ENCODE assay signal across 8 cellular contexts in the genomic region with DNA sequence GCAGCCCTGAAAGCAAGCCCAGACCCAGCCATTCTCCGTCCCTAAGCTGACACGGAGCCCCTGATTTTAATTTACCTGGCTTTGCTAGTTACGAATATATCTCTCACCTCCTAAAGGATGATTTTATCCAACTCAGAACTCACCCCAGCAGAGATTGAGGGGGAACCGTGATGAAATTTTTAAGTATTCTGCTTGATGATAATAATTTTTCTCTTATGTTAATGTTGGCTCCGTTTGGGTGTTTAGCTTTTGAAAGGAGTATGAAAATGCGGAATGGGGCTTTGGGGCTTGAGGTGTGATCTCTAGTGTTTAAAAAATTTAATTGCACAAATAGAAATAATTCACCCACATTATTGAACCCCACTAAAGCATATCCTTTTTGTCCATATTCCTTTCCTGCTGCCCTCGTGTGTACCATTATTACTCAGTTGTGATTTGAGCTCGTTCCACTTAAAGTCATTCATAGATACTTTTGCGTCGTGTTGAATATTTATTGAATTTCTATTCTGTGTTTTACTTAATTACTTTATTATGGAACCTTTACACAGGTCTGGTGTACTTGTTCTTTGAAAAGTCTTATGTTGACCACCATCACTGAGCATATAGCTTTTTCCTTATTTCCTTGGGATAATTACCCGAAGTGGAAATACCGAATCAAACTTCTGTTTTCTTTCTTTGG. TPM values are rescaled to one million over a fixed set of nuclear protein-coding genes. Genes with fewer than 3 reads are reported as not detected.
A peak's percentile ranks its signal among the peaks of the same experiment; 100 is the strongest.
DNase-seq lines count a peak whose midpoint lies in the region; ATAC-seq and TF ChIP-seq lines count a peak whose summit lies in the region.

No MANE protein-coding gene starts in this region.

- H3K4me2 ChIP-seq in trophoblast cell (ENCODE audit: low read length), result peak overlapping the region; percentile 78

- peak overlapping the region; percentile 88 for H4K12ac ChIP-seq in trophoblast cell (ENCODE audit: low read depth, low read length)

- no peak overlapping the region for H2BK12ac ChIP-seq in trophoblast cell (ENCODE audit: low read length)

- 12 to 13% methylated on average over 12 of the region's 12 CpGs for WGBS in esophagus, 2 donors
- WGBS in trophoblast cell (ENCODE audit: extremely low coverage, insufficient coverage, insufficient read length), result no CpG with 5 or more reads among the region's 12 CpGs

- H3K9me3 ChIP-seq in Panc1 (ENCODE audit: control insufficient read depth, insufficient read depth, low read depth, low read length) (no peaks in the 10 kb centered on the region), esophagus (ENCODE audit: control insufficient read depth in 2 of 2, insufficient read depth in 1 of 2, low read depth in 1 of 2, low read length in 1 of 2) (no peaks in the 10 kb centered on the region), trophoblast cell (ENCODE audit: insufficient read depth, low read depth, low read length) (no peaks in the 10 kb centered on the region)

- DNase-seq in G401 (ENCODE audit: low spot score) (peak; percentile 74), Panc1 (ENCODE audit: low read depth, low spot score) (no peak), trophoblast cell (peak in 1 of 2 donors; percentile 3), NCI-H1436 (lab: John Stamatoyannopoulos, UW) (no peak), NCI-H1092 (lab: John Stamatoyannopoulos, UW) (no peak)

- peak overlapping the region; percentile 77 for H3K9ac ChIP-seq in trophoblast cell (ENCODE audit: low read length)

- intact Hi-C loops in Panc1 (cut with micrococcal nuclease; ENCODE audit: unreplicated experiment), result no loop called here

- peak overlapping the region; percentile 30 for H2AFZ ChIP-seq in trophoblast cell (ENCODE audit: insufficient read depth, low read length, poor library complexity)

- no peak overlapping the region for H3K23ac ChIP-seq in trophoblast cell (ENCODE audit: low read length)

- ATAC-seq in Panc1 (no peak), HG03097 (IDR thresholded peaks at IDR 0.05; ENCODE audit: low FRiP score, unreplicated experiment) (no peak), HG03460 (IDR thresholded peaks at IDR 0.05; ENCODE audit: unreplicated experiment) (no peak)

- POLR2A ChIA-PET in Panc1 (lab: Charles Lee), result no interaction called here

- H4K91ac ChIP-seq in trophoblast cell (ENCODE audit: low read depth, low read length), result peak overlapping the region; percentile 55

- peak overlapping the region; percentile 72 for H3K14ac ChIP-seq in trophoblast cell (ENCODE audit: low read length)

- H3K36me3 ChIP-seq in Panc1 (ENCODE audit: control insufficient read depth, insufficient read depth, low read length) (no peaks in the 10 kb centered on the region), esophagus (ENCODE audit: control insufficient read depth in 2 of 2, insufficient read depth in 2 of 2, low read length in 1 of 2) (no peaks in the 10 kb centered on the region), trophoblast cell (ENCODE audit: control insufficient read depth in 1 of 2, insufficient read depth in 2 of 2, low read length in 2 of 2) (no peaks in the 10 kb centered on the region)

- BruUV-seq in Panc1 (replicated peaks; lab: Mats Ljungman, UMichigan), result TSS peak; percentile 92

- H2BK120ac ChIP-seq in trophoblast cell (ENCODE audit: insufficient read depth, low read length, poor library complexity), result peak overlapping the region; percentile 95

- peak overlapping the region; percentile 84 for H4K8ac ChIP-seq in trophoblast cell (ENCODE audit: low read depth, low read length)

- peaks cover 3% of the 10 kb centered on the region for H3K79me2 ChIP-seq in trophoblast cell (ENCODE audit: control insufficient read depth, insufficient read depth, low read length, poor library complexity)

- peaks cover 6% of the 10 kb centered on the region for H3K79me1 ChIP-seq in trophoblast cell (ENCODE audit: low read length)

- peak overlapping the region; percentile 81 for H2BK5ac ChIP-seq in trophoblast cell (ENCODE audit: low read depth, low read length, poor library complexity)

- no peak overlapping the region for H2AK5ac ChIP-seq in trophoblast cell (ENCODE audit: low read length)

- TF ChIP-seq CTCF in Panc1 (IDR thresholded peaks at IDR 0.05), result no peak

- H3K27ac ChIP-seq in Panc1 (ENCODE audit: low read length) (peak overlapping the region; percentile 83), esophagus (ENCODE audit: low read depth in 2 of 2, low read length in 1 of 2) (peak overlapping the region; percentile 89 to 94), trophoblast cell (ENCODE audit: low read depth, low read length) (peak overlapping the region; percentile 79)

- H3K4me3 ChIP-seq in Panc1 (ENCODE audit: low read depth in 2 of 2, low read length in 2 of 2) (peak overlapping the region; percentile 70 to 80), esophagus (ENCODE audit: low read depth in 1 of 2, low read length in 2 of 2) (peak overlapping the region; percentile 72 to 83), trophoblast cell (ENCODE audit: low read depth, low read length) (peak overlapping the region; percentile 96)

- peaks cover 12% of the 10 kb centered on the region for H3K4me1 ChIP-seq in Panc1 (ENCODE audit: control insufficient read depth, insufficient read depth, low read length)
- no peaks in the 10 kb centered on the region for H3K4me1 ChIP-seq in esophagus (ENCODE audit: control insufficient read depth in 2 of 2, insufficient read depth in 2 of 2, low read length in 1 of 2)
- peaks cover 0 to 3% of the 10 kb centered on the region in 2 experiments for H3K4me1 ChIP-seq in trophoblast cell (ENCODE audit: control insufficient read depth in 1 of 2, insufficient read depth in 2 of 2, low read length in 2 of 2)

- H3K18ac ChIP-seq in trophoblast cell (ENCODE audit: low read length), result peak overlapping the region; percentile 94

- peak overlapping the region; percentile 85 for H3K4ac ChIP-seq in trophoblast cell (ENCODE audit: low read depth, low read length)

- in situ Hi-C loops in G401 (cut with HindIII; ENCODE audit: low sequenced_read_pairs) (no loop called here), Panc1 (cut with HindIII; ENCODE audit: low pct_unique_long_range_greater_than_20kb, low sequenced_read_pairs) (no loop called here)

- H3K27me3 ChIP-seq in Panc1 (ENCODE audit: control insufficient read depth, insufficient read depth, low read length), result no peaks in the 10 kb centered on the region
- H3K27me3 ChIP-seq in esophagus (ENCODE audit: control insufficient read depth in 1 of 2, insufficient read depth in 2 of 2, low read length in 2 of 2), result no peaks in the 10 kb centered on the region
- H3K27me3 ChIP-seq in trophoblast cell (ENCODE audit: insufficient read depth, low read length), result no peaks in the 10 kb centered on the region

- CTCF ChIA-PET in Panc1 (lab: Charles Lee), result no interaction called here

RNA-seq across cellular contexts. Expression of gene PRPSAP2, which starts 0.8 kb away (rescaled TPM):
- 101 and 137 TPM in 2 replicates for total RNA-seq in G401 (2014; rRNA removed; shearing (Covaris generic))
- 25.3 TPM for total RNA-seq in Panc1 (2021; ENCODE audit: unreplicated experiment)
- 16.9 TPM for polyA plus RNA-seq in Panc1 (2012; ENCODE audit: insufficient read length)
- polyA plus RNA-seq in esophagus, result 10 to 100 TPM; 14.7 to 20.3 TPM
- polyA plus RNA-seq in trophoblast cell (2013), result 23.2 and 23.5 TPM in 2 replicates
